ENCODE assay signal across 7 cellular contexts in the genomic region with DNA sequence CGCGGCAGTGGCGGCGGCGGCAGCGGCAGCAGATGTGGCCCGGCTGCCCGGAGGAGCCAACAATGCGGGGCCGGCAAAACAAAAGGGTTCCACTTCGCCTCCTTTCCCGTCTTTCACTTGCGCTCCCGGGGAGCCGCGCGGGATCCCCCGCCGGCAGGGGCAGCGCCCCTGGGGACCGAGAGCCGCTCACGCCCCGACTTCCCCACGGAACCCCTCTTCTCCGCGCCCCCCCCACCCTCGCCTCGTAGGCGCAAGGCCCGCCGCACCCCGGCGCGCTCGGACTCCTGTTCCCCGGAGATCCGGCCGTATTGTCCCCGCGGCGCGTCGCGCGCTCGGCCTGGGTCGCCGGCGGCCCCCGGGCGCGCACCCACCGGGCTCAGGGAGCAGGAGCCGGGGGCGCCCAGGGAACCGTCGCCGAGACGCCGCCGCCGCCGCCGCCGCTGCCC. TPM values are rescaled to one million over a fixed set of nuclear protein-coding genes. Genes with fewer than 3 reads are reported as not detected.
DNase-seq lines count a peak whose midpoint lies in the region; ATAC-seq, FAIRE-seq and TF ChIP-seq lines count a peak whose summit lies in the region.

No MANE protein-coding gene starts in this region.

- H3K36me3 ChIP-seq in HAP-1 (replicated peaks) = no peaks in the 10 kb centered on the region; the same call in 1 of the 2 replicates
- H3K36me3 ChIP-seq in hepatocyte (replicated peaks; ENCODE audit: insufficient read depth, low read depth) = no peaks in the 10 kb centered on the region
- H3K36me3 ChIP-seq in small intestine (ENCODE audit: control insufficient read depth in 2 of 2, insufficient read depth in 2 of 2, low read length in 2 of 2) = no peaks in the 10 kb centered on the region

- FAIRE-seq in small intestine (lab: Jason Lieb, UNC) = no peak

- peaks cover 32% of the 10 kb centered on the region for H4K20me1 ChIP-seq in hepatocyte (ENCODE audit: insufficient read depth, poor library complexity, severe bottlenecking)

- peaks cover 11% of the 10 kb centered on the region for H3K4me1 Mint-ChIP-seq in activated CD8-positive, alpha-beta T cell treated with anti-CD3 and anti-CD28 coated beads, Interleukin-2, amount 10 ng/mL, durations not matched to agents 7 days and 5 days (ENCODE audit: low read depth)

- peak overlapping the region; percentile 99 for H3K27ac ChIP-seq in hepatocyte
- H3K27ac ChIP-seq in small intestine (ENCODE audit: low read depth in 1 of 2, low read length in 1 of 2) = peak overlapping the region; percentile 91 to 98

- peaks cover 40% of the 10 kb centered on the region for H3K4me1 ChIP-seq in HAP-1
- H3K4me1 ChIP-seq in hepatocyte (ENCODE audit: insufficient read depth) = peaks cover 49% of the 10 kb centered on the region
- peaks cover 0 to 2% of the 10 kb centered on the region in 2 donors for H3K4me1 ChIP-seq in small intestine (ENCODE audit: control insufficient read depth in 2 of 2, insufficient read depth in 1 of 2, low read depth in 1 of 2, low read length in 1 of 2)

- no peak for TF ChIP-seq CTCF in hepatocyte (IDR thresholded peaks at IDR 0.05; ENCODE audit: poor library complexity)

- ATAC-seq in activated CD8-positive, alpha-beta T cell treated with anti-CD3 and anti-CD28 coated beads, Interleukin-2, amount 10 ng/mL, durations not matched to agents 7 days and 5 days = no peak
- no peak for ATAC-seq in HG02759 (IDR thresholded peaks at IDR 0.05; ENCODE audit: unreplicated experiment)

- in situ Hi-C loops in HAP-1 (cut with MboI; ENCODE audit: low sequenced_read_pairs) = loop anchor here (25.0 kb wide), 1 partner anchor 553 kb away; the partner anchor contains the start of gene EDRF1

- no peaks in the 10 kb centered on the region for H3K36me3 Mint-ChIP-seq in activated CD8-positive, alpha-beta T cell treated with anti-CD3 and anti-CD28 coated beads, Interleukin-2, amount 10 ng/mL, durations not matched to agents 7 days and 5 days (ENCODE audit: low read depth)

- H3K4me2 ChIP-seq in hepatocyte = peak overlapping the region; percentile 96

- H3K27me3 Mint-ChIP-seq in activated CD8-positive, alpha-beta T cell treated with anti-CD3 and anti-CD28 coated beads, Interleukin-2, amount 10 ng/mL, durations not matched to agents 7 days and 5 days (ENCODE audit: low read depth) = peaks cover 48% of the 10 kb centered on the region

- DNase-seq in HAP-1 (ENCODE audit: low spot score in 2 of 2) = peak in 1 of 2 experiments; percentile 45
- no peak for DNase-seq in activated CD8-positive, alpha-beta T cell treated with anti-CD3 and anti-CD28 coated beads, Interleukin-2, amount 10 ng/mL, durations not matched to agents 7 days and 5 days
- DNase-seq in hepatocyte (ENCODE audit: low spot score) = peak; percentile 45
- DNase-seq in small intestine = peak; percentile 24
- DNase-seq in activated CD4-positive, alpha-beta T cell treated with anti-CD3 and anti-CD28 coated beads for 48 hours = no peak
- no peak for DNase-seq in posterior vena cava (ENCODE audit: low spot score)

- no peak overlapping the region for H2AFZ ChIP-seq in hepatocyte

- H3K27me3 ChIP-seq in HAP-1 (ENCODE audit: low read depth) = no peaks in the 10 kb centered on the region
- H3K27me3 ChIP-seq in hepatocyte = no peaks in the 10 kb centered on the region
- no peaks in the 10 kb centered on the region for H3K27me3 ChIP-seq in small intestine (ENCODE audit: control insufficient read depth in 2 of 2, insufficient read depth in 2 of 2, low read length in 2 of 2)

- no peak overlapping the region for H3K27ac Mint-ChIP-seq in activated CD8-positive, alpha-beta T cell treated with anti-CD3 and anti-CD28 coated beads, Interleukin-2, amount 10 ng/mL, durations not matched to agents 7 days and 5 days

- intact Hi-C loops in posterior vena cava (cut with DNase I) = loop anchor here in 1 of 2 donors (10.0 kb wide), 1 partner anchor 105 kb away; no protein-coding TSS in a partner anchor

- WGBS in hepatocyte (ENCODE audit: low lambda C conversion rate, missing lambda C conversion rate) = under 1% methylated on average over 30 of the region's 66 CpGs
- 0 to 1% (median 0%) methylated on average over 21 to 66 of the region's 66 CpGs for WGBS in small intestine, 3 donors

- H3K4me3 ChIP-seq in HAP-1 (peak overlapping the region; percentile 53), hepatocyte (peak overlapping the region; percentile 85), small intestine (ENCODE audit: low read depth in 1 of 2, low read length in 2 of 2) (peak overlapping the region; percentile 71 to 85)

- no peaks in the 10 kb centered on the region for H3K9me3 Mint-ChIP-seq in activated CD8-positive, alpha-beta T cell treated with anti-CD3 and anti-CD28 coated beads, Interleukin-2, amount 10 ng/mL, durations not matched to agents 7 days and 5 days (ENCODE audit: insufficient read depth)

- CTCF ChIA-PET in activated CD8-positive, alpha-beta T cell treated with anti-CD3 and anti-CD28 coated beads, Interleukin-2, amount 10 ng/mL, durations not matched to agents 7 days and 5 days (lab: Charles Lee) = no interaction called here

- peaks cover 53% of the 10 kb centered on the region for H3K79me2 ChIP-seq in hepatocyte

- H3K9me3 ChIP-seq in HAP-1 (no peaks in the 10 kb centered on the region), hepatocyte (ENCODE audit: low read depth) (no peaks in the 10 kb centered on the region), small intestine (ENCODE audit: control insufficient read depth, low read depth) (no peaks in the 10 kb centered on the region)

- POLR2A ChIA-PET in activated CD8-positive, alpha-beta T cell treated with anti-CD3 and anti-CD28 coated beads, Interleukin-2, amount 10 ng/mL, durations not matched to agents 7 days and 5 days (lab: Charles Lee) = no interaction called here

- no peaks in the 10 kb centered on the region for H3K9me2 ChIP-seq in hepatocyte (replicated peaks; ENCODE audit: insufficient read depth)

- peak overlapping the region; percentile 28 for H3K4me3 Mint-ChIP-seq in activated CD8-positive, alpha-beta T cell treated with anti-CD3 and anti-CD28 coated beads, Interleukin-2, amount 10 ng/mL, durations not matched to agents 7 days and 5 days

RNA-seq across cellular contexts. Expression of gene CTBP2, which starts 0.9 kb away (rescaled TPM):
- total RNA-seq in activated CD8-positive, alpha-beta T cell treated with anti-CD3 and anti-CD28 coated beads, Interleukin-2, amount 10 ng/mL, durations not matched to agents 7 days and 5 days = under 1 TPM; 0.29 to 0.40 TPM
- 61.3 and 61.5 TPM in 2 replicates for total RNA-seq in hepatocyte
- polyA plus RNA-seq in hepatocyte = 81.0 and 85.3 TPM in 2 replicates
- 10 to 100 TPM; 38.1 to 52.6 (median 45.6) TPM for polyA plus RNA-seq in small intestine
- total RNA-seq in posterior vena cava = 10 to 100 TPM; 44.4 to 47.3 TPM

Comparison
In these comparisons a context has a peak if more than half of its experiments do, and no peak if none do; other contexts are left out.
1. DNase-seq: peak in hepatocyte (single experiment) and small intestine (single experiment); none in activated CD8-positive, alpha-beta T cell treated with anti-CD3 and anti-CD28 coated beads, Interleukin-2, amount 10 ng/mL, durations not matched to agents 7 days and 5 days (single experiment), activated CD4-positive, alpha-beta T cell treated with anti-CD3 and anti-CD28 coated beads for 48 hours (single experiment) and posterior vena cava (single experiment).
2. RNA of gene CTBP2, which starts 0.9 kb away (total RNA-seq): 61.3 to 61.5 TPM in hepatocyte and 44.4 to 47.3 TPM in posterior vena cava; 0.29 to 0.40 TPM in activated CD8-positive, alpha-beta T cell treated with anti-CD3 and anti-CD28 coated beads, Interleukin-2, amount 10 ng/mL, durations not matched to agents 7 days and 5 days; every median in the first group is over 10 times any median in the second.
3. Peak in every context shown above with its lines, with median percentiles within 50 percentile points of each other: H3K4me3 ChIP-seq.